ENCODE assay signal across 24 cellular contexts in genomic region chr12:4009979-4010704, GRCh38.
DNase-seq lines count a peak whose midpoint lies in the region; ATAC-seq, FAIRE-seq and TF ChIP-seq lines count a peak whose summit lies in the region.
"Had no signal": no experiment of that assay in that cellular context is flagged by ENCODE, and none has a peak within 500 bp of the region (broad histone marks: within the 10 kb centered on the region; RNA-seq: fewer than 3 reads in every experiment).

No MANE protein-coding gene starts in this region.

- TF ChIP-seq POLR2A in H1 (IDR thresholded peaks at IDR 0.05; ENCODE audit: control extremely low read depth in 1 of 2, low read depth in 2 of 2, low read length in 2 of 2): no peak

- DNase-seq in Calu3 (peak; percentile 47), H1 (ENCODE audit: low read depth in 1 of 2, low spot score in 2 of 2) (no peak), left lobe of liver (ENCODE audit: low spot score) (no peak), posterior vena cava (ENCODE audit: low spot score) (peak; percentile 5), NCI-H1417 treated with DMSO at 0.1 percent for 48 hours (lab: John Stamatoyannopoulos, UW) (no peak), amygdala (lab: John Stamatoyannopoulos, UW) (no peak)
- no peak for DNase-seq in stimulated activated CD4-positive, alpha-beta T cell treated with anti-CD3 and anti-CD28 coated beads, Interleukin-4, amount 100 ng/mL, for 1 hour
- DNase-seq: 8988T, DMS153, DND-41, KBM-7, MV-4-11, NCI-H1105, NCI-H146, NCI-H1930, NCI-H2107, NCI-H446, NCI-H524 treated with DMSO at 0.1 percent for 48 hours, NCI-H774 had no signal

- H3K27me3 Mint-ChIP-seq in Calu3 (ENCODE audit: unreplicated experiment): no peaks in the 10 kb centered on the region

- no peak overlapping the region for H2BK15ac ChIP-seq in H1 (ENCODE audit: low read length)

- FAIRE-seq in H1 (lab: Jason Lieb, UNC): no peak
- FAIRE-seq: GM12892, HTR-8/SVneo, RCC 7860 had no signal

- peaks cover 6% of the 10 kb centered on the region for H3K36me3 Mint-ChIP-seq in Calu3 (ENCODE audit: insufficient read depth, unreplicated experiment)

- no peak overlapping the region for H2BK120ac ChIP-seq in H1 (replicated peaks; ENCODE audit: low read depth, low read length)

- no peaks in the 10 kb centered on the region for H3K36me3 ChIP-seq in H1 (ENCODE audit: control insufficient read depth in 2 of 4, insufficient read depth in 4 of 4, low read length in 3 of 4)

- H2AK5ac ChIP-seq in H1 (ENCODE audit: low read depth, low read length): no peak overlapping the region

- peak overlapping the region; percentile 4; the same call in 1 of the 2 replicates for H2BK12ac ChIP-seq in H1 (ENCODE audit: low read depth, low read length)

- no peaks in the 10 kb centered on the region for H4K20me1 ChIP-seq in H1 (replicated peaks in 1 of 2; ENCODE audit: control insufficient read depth in 1 of 2, insufficient read depth in 2 of 2, low read length in 2 of 2)

- H3K27me3 ChIP-seq in H1 (replicated peaks in 1 of 4; ENCODE audit: control insufficient read depth in 3 of 4, extremely low read depth in 1 of 4, insufficient read depth in 3 of 4, low read length in 3 of 4): no peaks in the 10 kb centered on the region

- peak; percentile 21 for ATAC-seq in left lobe of liver
- no peak for ATAC-seq in HG03159 (IDR thresholded peaks at IDR 0.05; ENCODE audit: unreplicated experiment)
- ATAC-seq: HCT116 had no signal

- no peaks in the 10 kb centered on the region for H3K9me3 Mint-ChIP-seq in Calu3 (ENCODE audit: low read depth, unreplicated experiment)

- BruUV-seq in Calu3 (replicated peaks; lab: Mats Ljungman, UMichigan): no TSS peak

- intact Hi-C loops in Calu3 (cut with micrococcal nuclease; ENCODE audit: unreplicated experiment): no loop called here
- intact Hi-C loops in posterior vena cava (cut with DNase I): loop anchor here in 1 of 2 donors (10.0 kb wide), 1 partner anchor 265 kb away; the partner anchor contains the start of gene CCND2

- H3K23me2 ChIP-seq in H1 (ENCODE audit: low read depth, low read length): no peaks in the 10 kb centered on the region

- no peak overlapping the region for H3K56ac ChIP-seq in H1 (replicated peaks; ENCODE audit: insufficient read length, low read depth, low read length)

- H3K27ac Mint-ChIP-seq in Calu3 (ENCODE audit: unreplicated experiment): no peak overlapping the region

- no peak overlapping the region for H4K91ac ChIP-seq in H1 (replicated peaks; ENCODE audit: insufficient read length, low read length)

- H3K14ac ChIP-seq in H1 (ENCODE audit: insufficient read length): no peak overlapping the region

- H3K4me1 Mint-ChIP-seq in Calu3 (ENCODE audit: low read depth, unreplicated experiment): peaks cover 51% of the 10 kb centered on the region

- H3K9ac ChIP-seq in H1 (replicated peaks in 1 of 4; ENCODE audit: extremely low read depth in 1 of 4, low read depth in 3 of 4, low read length in 3 of 4): no peak overlapping the region

- no peak overlapping the region for H3K18ac ChIP-seq in H1 (ENCODE audit: extremely low read depth, low read length)

- no peaks in the 10 kb centered on the region for H3K9me3 ChIP-seq in H1 (ENCODE audit: insufficient read depth in 2 of 2, low read depth in 1 of 2, low read length in 1 of 2)

- no peak overlapping the region for H3K4me3 Mint-ChIP-seq in Calu3 (ENCODE audit: low read depth, unreplicated experiment)

- no peak overlapping the region for H3K4ac ChIP-seq in H1 (replicated peaks; ENCODE audit: insufficient read length, low read depth, low read length)

- no peak for TF ChIP-seq EP300 in H1 (IDR thresholded peaks at IDR 0.05; ENCODE audit: borderline replicate concordance in 1 of 2, low read depth in 2 of 2, low read length in 2 of 2)

- no peak overlapping the region for H3K4me2 ChIP-seq in H1 (ENCODE audit: insufficient read depth in 1 of 2, low read depth in 2 of 2, low read length in 2 of 2)

- POLR2A ChIA-PET in H1 (lab: Charles Lee; ENCODE audit: partially characterized antibody): interaction anchor here (0.6 to 2.2 kb wide), 7 partner anchors 12 to 273 kb away, joined by 3 to 8 read pairs (median 4); partner anchors contain the start of gene CCND2

- H3K79me2 ChIP-seq in H1 (ENCODE audit: control insufficient read depth in 1 of 2, insufficient read depth in 2 of 2, low read length in 2 of 2): no peaks in the 10 kb centered on the region

- TF ChIP-seq RAD21 in H1 (IDR thresholded peaks at IDR 0.05 in 1 of 2, conservative IDR thresholded peaks at IDR 0.05 in 1 of 2; ENCODE audit: low read depth in 2 of 2, low read length in 2 of 2): no peak

- no peak overlapping the region for H2BK5ac ChIP-seq in H1 (ENCODE audit: low read depth, low read length)

- no peak overlapping the region for H4K8ac ChIP-seq in H1 (ENCODE audit: extremely low read depth, insufficient read depth, low read length)

- no peak overlapping the region; the same call in 1 of the 2 replicates for H2BK20ac ChIP-seq in H1 (ENCODE audit: low read length)

- H3K23ac ChIP-seq in H1 (ENCODE audit: insufficient read length): no peak overlapping the region

- TF ChIP-seq CTCF in Calu3 (IDR thresholded peaks at IDR 0.05; ENCODE audit: unreplicated experiment) (no peak), H1 (IDR thresholded peaks at IDR 0.05; ENCODE audit: control extremely low read depth in 1 of 3, insufficient read depth in 1 of 3, low read depth in 1 of 3, low read length in 3 of 3) (no peak)

- H3K79me1 ChIP-seq in H1 (ENCODE audit: low read depth, low read length): no peaks in the 10 kb centered on the region

- H3K4me1 ChIP-seq in H1 (replicated peaks in 1 of 4; ENCODE audit: control insufficient read depth in 3 of 4, insufficient read depth in 4 of 4, low read length in 3 of 4): no peaks in the 10 kb centered on the region

- no peak overlapping the region for H3K27ac ChIP-seq in H1 (ENCODE audit: low read depth, low read length)

- CTCF ChIA-PET in Calu3 (lab: Charles Lee) (interaction anchor here (0.6 to 3.5 kb wide), 6 partner anchors 11 to 422 kb away, joined by 3 to 24 read pairs (median 3); no protein-coding TSS in a partner anchor), H1 (lab: Charles Lee; ENCODE audit: partially characterized antibody) (interaction anchor here (0.6 to 9.1 kb wide), 8 partner anchors 10 to 179 kb away, joined by 3 to 59 read pairs (median 4); no protein-coding TSS in a partner anchor)

- 95% methylated on average over 8 of the region's 8 CpGs; no CpG with 5 or more reads in 1 of the 2 experiments for WGBS in H1 (ENCODE audit: extremely low coverage in 1 of 2, insufficient coverage in 1 of 2, insufficient read length in 1 of 2, insufficient replicate concordance in 2 of 2, low coverage in 1 of 2, low lambda C conversion rate in 2 of 2, missing lambda C conversion rate in 1 of 2), 2 experiments

- H2AFZ ChIP-seq in H1 (ENCODE audit: low read length): no peak overlapping the region

- no peak overlapping the region for H3K4me3 ChIP-seq in H1 (ENCODE audit: extremely low read depth in 1 of 4, insufficient read depth in 2 of 4, low read depth in 3 of 4, low read length in 4 of 4)

- no peak overlapping the region for H4K5ac ChIP-seq in H1 (ENCODE audit: insufficient read length, low read depth, low read length)

TF ChIP-seq in H1, 55 proteins besides CTCF, POLR2A, EP300 and RAD21:
- TF ChIP-seq NRF1 (IDR thresholded peaks at IDR 0.05; ENCODE audit: low read depth, low read length) (no peak), E2F6 (IDR thresholded peaks at IDR 0.05) (no peak), PHF8 (conservative IDR thresholded peaks at IDR 0.05; ENCODE audit: low read depth, low read length) (no peak), CHD2 (IDR thresholded peaks at IDR 0.05; ENCODE audit: low read length) (no peak), TBP (IDR thresholded peaks at IDR 0.05; ENCODE audit: low read depth, low read length) (no peak), KDM5A (IDR thresholded peaks at IDR 0.05; ENCODE audit: low read length) (no peak), MAFK (IDR thresholded peaks at IDR 0.05; ENCODE audit: low read depth, low read length) (no peak), EGR1 (IDR thresholded peaks at IDR 0.05; ENCODE audit: borderline replicate concordance, low read depth, low read length) (no peak), BCL11A (IDR thresholded peaks at IDR 0.05; ENCODE audit: low read depth in 2 of 2, low read length in 2 of 2) (no peak), CHD1 (IDR thresholded peaks at IDR 0.05; ENCODE audit: low read depth, low read length) (no peak), CEBPB (IDR thresholded peaks at IDR 0.05; ENCODE audit: low read depth, low read length) (no peak)

Comparison
In these comparisons a context has a peak if more than half of its experiments do, and no peak if none do; other contexts are left out.
1. DNase-seq: peak in Calu3 (single experiment) and posterior vena cava (single experiment); none in H1 (0 of 2), left lobe of liver (single experiment), stimulated activated CD4-positive, alpha-beta T cell treated with anti-CD3 and anti-CD28 coated beads, Interleukin-4, amount 100 ng/mL, for 1 hour (single experiment), NCI-H1417 treated with DMSO at 0.1 percent for 48 hours (single experiment) and amygdala (0 of 56).